In the genomic region with DNA sequence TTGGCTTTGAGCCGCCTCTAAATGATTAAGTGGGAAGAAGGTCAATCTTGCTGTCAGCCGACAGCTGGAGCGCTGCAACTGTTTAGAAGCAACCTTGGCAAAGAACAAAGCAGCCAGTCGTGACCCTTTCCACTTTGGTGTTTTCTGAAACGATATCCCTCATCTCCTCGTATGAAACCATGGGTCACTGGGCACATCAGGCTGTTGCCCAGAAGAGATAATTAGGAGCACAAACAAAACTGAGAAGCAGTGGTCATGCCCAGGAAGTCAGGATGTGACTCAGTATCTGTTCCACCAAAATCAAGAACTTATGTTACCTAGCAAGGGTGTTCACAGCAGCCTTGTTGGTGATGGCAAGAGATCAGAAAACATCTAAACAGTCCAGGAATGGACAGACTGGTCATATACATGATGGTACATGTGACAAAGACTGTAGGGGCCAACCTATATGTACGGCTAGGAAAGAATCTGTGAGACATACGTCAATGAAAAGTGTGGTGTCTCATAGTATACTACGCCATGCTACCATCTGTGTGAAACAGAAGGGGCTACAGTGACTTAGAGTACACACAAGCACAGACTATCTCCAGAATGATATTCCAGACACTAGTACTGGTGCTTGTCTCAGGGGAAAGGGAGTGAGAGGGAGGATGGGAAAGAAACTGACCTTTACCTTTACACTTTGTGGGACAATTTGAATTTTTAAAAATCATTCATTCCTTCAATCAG, we compare ENCODE assay signal across 8 cellular contexts. TPM values are rescaled to one million over a fixed set of nuclear protein-coding genes. Genes with fewer than 3 reads are reported as not detected.
A peak's percentile ranks its signal among the peaks of the same experiment; 100 is the strongest.
DNase-seq lines count a peak whose midpoint lies in the region; ATAC-seq, FAIRE-seq and TF ChIP-seq lines count a peak whose summit lies in the region.

No MANE protein-coding gene starts in this region.

- peak overlapping the region in 1 of 2 donors; percentile 3 for H3K9ac ChIP-seq in kidney (ENCODE audit: low read length in 2 of 2)

- FAIRE-seq in kidney (lab: Jason Lieb, UNC) (no peak), frontal cortex (lab: Jason Lieb, UNC) (no peak)

- WGBS in adrenal gland, 4 donors: 33 to 51% (median 40%) methylated on average over 9 of the region's 9 CpGs
- 57 to 73% methylated on average over 9 of the region's 9 CpGs for WGBS in thyroid gland, 2 donors

- DNase-seq in activated CD4-positive, CD25-positive, alpha-beta regulatory T cell (lab: John Stamatoyannopoulos, UW): no peak
- DNase-seq in adrenal gland (peak in 6 of 7 donors; percentile 57 to 86 (median 80)), kidney (no peak), thyroid gland (no peak), iPS-NIHi7 (ENCODE audit: extremely low spot score) (no peak), frontal cortex (ENCODE audit: low spot score in 2 of 2) (no peak)

- no peaks in the 10 kb centered on the region for H3K27me3 ChIP-seq in adrenal gland
- H3K27me3 ChIP-seq in thyroid gland: no peaks in the 10 kb centered on the region

- peaks cover 29 to 40% of the 10 kb centered on the region in 2 donors for H3K4me1 ChIP-seq in adrenal gland (replicated peaks in 1 of 2)
- peaks cover 12 to 23% of the 10 kb centered on the region in 2 donors for H3K4me1 ChIP-seq in kidney (ENCODE audit: control insufficient read depth in 1 of 2, insufficient read depth in 1 of 2, low read depth in 1 of 2, low read length in 2 of 2)
- peaks cover 0 to 21% of the 10 kb centered on the region in 2 donors for H3K4me1 ChIP-seq in thyroid gland

- H3K9me3 ChIP-seq in adrenal gland (replicated peaks in 1 of 3) (no peaks in the 10 kb centered on the region), kidney (ENCODE audit: control insufficient read depth in 1 of 2, low read length in 2 of 2) (no peaks in the 10 kb centered on the region), thyroid gland (no peaks in the 10 kb centered on the region)

- H3K4me3 ChIP-seq in adrenal gland (no peak overlapping the region), kidney (ENCODE audit: low read length in 2 of 2) (no peak overlapping the region), thyroid gland (replicated peaks in 1 of 3) (no peak overlapping the region)

- intact Hi-C loops in adrenal gland (cut with DNase I): no loop called here
- intact Hi-C loops in kidney (cut with DNase I): no loop called here
- intact Hi-C loops in thyroid gland (cut with DNase I): no loop called here

- TF ChIP-seq CTCF in adrenal gland (IDR thresholded peaks at IDR 0.05): no peak
- TF ChIP-seq CTCF in kidney (IDR thresholded peaks at IDR 0.05; ENCODE audit: borderline replicate concordance, extremely low read depth, insufficient read depth): no peak
- no peak for TF ChIP-seq CTCF in thyroid gland (IDR thresholded peaks at IDR 0.05)

- H3K27ac ChIP-seq in adrenal gland (peak overlapping the region; percentile 60 to 87 (median 67)), kidney (ENCODE audit: low read depth in 2 of 2, low read length in 2 of 2) (peak overlapping the region; percentile 68 to 84), thyroid gland (peak overlapping the region; percentile 4 to 78 (median 60))

- H3K36me3 ChIP-seq in adrenal gland (replicated peaks in 1 of 2) (peaks cover 0 to 43% of the 10 kb centered on the region in 2 donors), kidney (ENCODE audit: control insufficient read depth in 1 of 2, insufficient read depth in 2 of 2, low read length in 2 of 2) (peaks cover 17 to 23% of the 10 kb centered on the region in 2 donors), thyroid gland (peaks cover 26 to 32% of the 10 kb centered on the region in 2 donors)

- TF ChIP-seq POLR2A in adrenal gland (IDR thresholded peaks at IDR 0.05) (no peak), thyroid gland (IDR thresholded peaks at IDR 0.05) (no peak)

- ATAC-seq in activated CD4-positive, CD25-positive, alpha-beta regulatory T cell treated with anti-CD3 and anti-CD28 coated beads, Interleukin-2, amount 50 U/mL, for 24 hours: peak; percentile 64 to 70
- no peak for ATAC-seq in HG03045 (IDR thresholded peaks at IDR 0.05; ENCODE audit: unreplicated experiment)

RNA-seq across cellular contexts. Expression of a gene that starts 22.4 kb away (rescaled TPM):
- total RNA-seq in adrenal gland (10 to 100 TPM; 24.5 to 50.7 (median 36.2) TPM), kidney (30.1 TPM), thyroid gland (10 to 100 TPM; 20.7 to 37.1 (median 30.7) TPM), frontal cortex (6.9 TPM)
- polyA plus RNA-seq in adrenal gland (10 to 100 TPM; 14.8 to 38.5 (median 18.8) TPM), kidney (ENCODE audit: insufficient read depth, low read depth, low replicate concordance) (29.4 TPM)

RNA-seq across cellular contexts. Expression of a gene that starts 40.2 kb away (rescaled TPM):
- total RNA-seq in adrenal gland (10 to 100 TPM; 14.6 to 34.5 (median 20.1) TPM), kidney (20.1 TPM), thyroid gland (10 to 100 TPM in 2 of 4 donors, 1 to 10 TPM in 2; 9.4 to 20.6 (median 11.2) TPM), frontal cortex (6.1 TPM)
- polyA plus RNA-seq in adrenal gland (10 to 100 TPM; 10.4 to 19.2 (median 10.5) TPM), kidney (ENCODE audit: insufficient read depth, low read depth, low replicate concordance) (2.4 TPM)

Comparison
In these comparisons a context has a peak if more than half of its experiments do, and no peak if none do; other contexts are left out.
1. DNase-seq: peak in adrenal gland (6 of 7); none in activated CD4-positive, CD25-positive, alpha-beta regulatory T cell (0 of 4), kidney (single experiment), thyroid gland (0 of 2), iPS-NIHi7 (single experiment) and frontal cortex (0 of 2).
2. Peak in every context shown above with its lines, with median percentiles within 50 percentile points of each other: H3K27ac ChIP-seq.